ENCODE assay signal across 8 cellular contexts in genomic region chr6:7390218-7390878, GRCh38. TPM values are rescaled to one million over a fixed set of nuclear protein-coding genes. Genes with fewer than 3 reads are reported as not detected.
DNase-seq lines count a peak whose midpoint lies in the region; ATAC-seq and TF ChIP-seq lines count a peak whose summit lies in the region.

No MANE protein-coding gene starts in this region.

- DNase-seq in COLO668 (lab: John Stamatoyannopoulos, UW; ENCODE audit: unreplicated experiment), result peak; percentile 2
- no peak for DNase-seq in breast epithelium (ENCODE audit: low spot score in 2 of 2)
- DNase-seq in NCI-H1105 treated with DMSO at 0.1 percent for 48 hours (lab: John Stamatoyannopoulos, UW), result no peak
- no peak for DNase-seq in foreskin melanocyte
- DNase-seq in UCSD-AML1 (lab: John Stamatoyannopoulos, UW; ENCODE audit: unreplicated experiment), result no peak

- peak overlapping the region; percentile 55 for H2AFZ ChIP-seq in KMS-11 (ENCODE audit: low read depth)

- H3K27ac ChIP-seq in KMS-11, result peak overlapping the region; percentile 94
- H3K27ac ChIP-seq in breast epithelium, result peak overlapping the region; percentile 91 to 94
- H3K27ac ChIP-seq in muscle layer of colon (ENCODE audit: low read depth, low read length), result peak overlapping the region; percentile 91

- H3K4me1 ChIP-seq in KMS-11 (ENCODE audit: low read depth, poor library complexity, severe bottlenecking) (peaks cover 24% of the 10 kb centered on the region), breast epithelium (peaks cover 0 to 13% of the 10 kb centered on the region in 2 donors), muscle layer of colon (ENCODE audit: insufficient read depth, low read length) (peaks cover 25% of the 10 kb centered on the region)

- TF ChIP-seq CTCF in KMS-11 (conservative IDR thresholded peaks at IDR 0.05; ENCODE audit: low read depth, low read length), result no peak
- no peak for TF ChIP-seq CTCF in breast epithelium (IDR thresholded peaks at IDR 0.05)

- no peaks in the 10 kb centered on the region for H3K9me3 ChIP-seq in breast epithelium
- H3K9me3 ChIP-seq in muscle layer of colon (ENCODE audit: low read length), result no peaks in the 10 kb centered on the region

- no peak for TF ChIP-seq POLR2A in breast epithelium (IDR thresholded peaks at IDR 0.05)

- H3K9ac ChIP-seq in KMS-11 (peak overlapping the region; percentile 91), muscle layer of colon (ENCODE audit: low read length) (peak overlapping the region; percentile 41)

- peaks cover 32% of the 10 kb centered on the region for H3K79me2 ChIP-seq in KMS-11 (ENCODE audit: insufficient read depth, low read depth)

- H3K27me3 ChIP-seq in KMS-11 (ENCODE audit: insufficient read depth, low read depth), result no peaks in the 10 kb centered on the region
- no peaks in the 10 kb centered on the region for H3K27me3 ChIP-seq in breast epithelium
- H3K27me3 ChIP-seq in muscle layer of colon (ENCODE audit: control insufficient read depth in 1 of 2, insufficient read depth in 2 of 2, low read length in 2 of 2), result no peaks in the 10 kb centered on the region

- no peaks in the 10 kb centered on the region for H4K20me1 ChIP-seq in KMS-11 (ENCODE audit: insufficient read depth)

- H3K4me2 ChIP-seq in KMS-11, result peak overlapping the region; percentile 49

- H3K36me3 ChIP-seq in KMS-11 (ENCODE audit: insufficient read depth) (no peaks in the 10 kb centered on the region), breast epithelium (no peaks in the 10 kb centered on the region), muscle layer of colon (ENCODE audit: insufficient read depth, low read length) (peaks cover 2% of the 10 kb centered on the region)

- intact Hi-C loops in breast epithelium (cut with DNase I; ENCODE audit: low total_unique reads), result no loop called here

- H3K4me3 ChIP-seq in KMS-11 (IDR thresholded peaks at IDR 0.05; ENCODE audit: insufficient read depth, low read depth, low read length) (no peak overlapping the region), breast epithelium (peak overlapping the region; percentile 69 to 95 (median 73)), muscle layer of colon (ENCODE audit: low read depth in 1 of 2, low read length in 2 of 2) (peak overlapping the region; percentile 76 to 96)

- ATAC-seq in GM21423 (IDR thresholded peaks at IDR 0.05; ENCODE audit: unreplicated experiment), result peak; percentile 10

RNA-seq across cellular contexts. Expression of gene RIOK1, which starts 0.7 kb away (rescaled TPM):
- 10 to 100 TPM; 15.8 to 38.6 (median 26.9) TPM for total RNA-seq in breast epithelium

RNA-seq across cellular contexts. Expression of gene CAGE1, which starts 0.8 kb away (rescaled TPM):
- not detected for total RNA-seq in breast epithelium
